19 cellular contexts compared by ENCODE assay signal in genomic region chr2:149732730-149733290, GRCh38.
DNase-seq lines count a peak whose midpoint lies in the region; ATAC-seq and TF ChIP-seq lines count a peak whose summit lies in the region.
"Had no signal": no experiment of that assay in that cellular context is flagged by ENCODE, and none has a peak within 500 bp of the region (broad histone marks: within the 10 kb centered on the region; RNA-seq: fewer than 3 reads in every experiment).

No MANE protein-coding gene starts in this region.

- H3F3A ChIP-seq in PC-3 (ENCODE audit: low read length, unreplicated experiment) = peaks cover 6% of the 10 kb centered on the region

- DNase-seq in NCI-H1105 treated with DMSO at 0.1 percent for 48 hours (lab: John Stamatoyannopoulos, UW) (peak; percentile 4), NCI-H1105 (lab: John Stamatoyannopoulos, UW) (no peak), PC-3 (no peak), colonic mucosa (peak; percentile 18), osteocyte (ENCODE audit: extremely low spot score, unreplicated experiment) (no peak)
- no peak for DNase-seq in stimulated activated CD4-positive, alpha-beta T cell treated with anti-CD3 and anti-CD28 coated beads, Interleukin-4, amount 100 ng/mL, for 24 hours
- DNase-seq: 8988T; activated CD4-positive, alpha-beta T cell treated with anti-CD3 and anti-CD28 coated beads for 4 hours; activated naive CD4-positive, alpha-beta T cell treated with anti-CD3 and anti-CD28 coated beads, Interleukin-2, amount 10 ng/mL, durations not matched to agents 7 days and 5 days; activated T-cell treated with anti-CD3 and anti-CD28 coated beads, Interleukin-2, amount 50 U/mL, for 72 hours; central memory CD4-positive, alpha-beta T cell; GOT3; hypothalamus; NCI-H526; nucleus accumbens; retina had no signal

- H4K20me1 ChIP-seq in PC-3 (ENCODE audit: low read length) = no peaks in the 10 kb centered on the region

- POLR2A ChIA-PET in PC-3 (lab: Charles Lee; ENCODE audit: unreplicated experiment) = interaction anchor here (0.6 kb wide), 1 partner anchor 116 kb away, joined by 4 read pairs; no protein-coding TSS in a partner anchor

- intact Hi-C loops in PC-3 (cut with micrococcal nuclease) (loop anchor here (5.0 to 10.0 kb wide), 2 partner anchors 34 to 752 kb away; partner anchors contain the start of gene RND3), colonic mucosa (cut with DNase I) (no loop called here)

- H3K27me3 ChIP-seq in PC-3 (ENCODE audit: low read length) = no peaks in the 10 kb centered on the region
- H3K27me3 ChIP-seq in colonic mucosa = no peaks in the 10 kb centered on the region

- peaks cover 78% of the 10 kb centered on the region for H3K4me1 Mint-ChIP-seq in osteocyte (ENCODE audit: unreplicated experiment)
- H3K4me1 Mint-ChIP-seq: activated naive CD4-positive, alpha-beta T cell treated with anti-CD3 and anti-CD28 coated beads, Interleukin-2, amount 10 ng/mL, durations not matched to agents 7 days and 5 days had no signal

- H3K27ac ChIP-seq in PC-3 (ENCODE audit: low read length) (peak overlapping the region; percentile 97), colonic mucosa (no peak overlapping the region)

- peak; percentile 14 for ATAC-seq in PC-3
- no peak for ATAC-seq in GM18870 (IDR thresholded peaks at IDR 0.05; ENCODE audit: unreplicated experiment)
- no peak for ATAC-seq in HG03565 (IDR thresholded peaks at IDR 0.05; ENCODE audit: unreplicated experiment)
- ATAC-seq: activated T-cell treated with anti-CD3 and anti-CD28 coated beads, Interleukin-2, amount 50 U/mL, for 72 hours had no signal

- H3K27me3 Mint-ChIP-seq in osteocyte (ENCODE audit: unreplicated experiment) = no peaks in the 10 kb centered on the region
- H3K27me3 Mint-ChIP-seq: activated naive CD4-positive, alpha-beta T cell treated with anti-CD3 and anti-CD28 coated beads, Interleukin-2, amount 10 ng/mL, durations not matched to agents 7 days and 5 days had no signal

- no TSS peak for BruUV-seq in PC-3 (replicated peaks; lab: Mats Ljungman, UMichigan)

- peak overlapping the region; percentile 23 for H2AFZ ChIP-seq in PC-3 (ENCODE audit: low read length)

- H3K79me2 ChIP-seq in PC-3 (ENCODE audit: low read length) = no peaks in the 10 kb centered on the region

- no peak for TF ChIP-seq CTCF in PC-3 (conservative IDR thresholded peaks at IDR 0.05; ENCODE audit: low read depth, low read length)
- no peak for TF ChIP-seq CTCF in colonic mucosa (IDR thresholded peaks at IDR 0.05)
- no peak for TF ChIP-seq CTCF in osteocyte (IDR thresholded peaks at IDR 0.05)

- peaks cover 6% of the 10 kb centered on the region for H3K36me3 Mint-ChIP-seq in osteocyte (ENCODE audit: unreplicated experiment)
- H3K36me3 Mint-ChIP-seq: activated naive CD4-positive, alpha-beta T cell treated with anti-CD3 and anti-CD28 coated beads, Interleukin-2, amount 10 ng/mL, durations not matched to agents 7 days and 5 days had no signal

- no peak overlapping the region for H3K4me3 Mint-ChIP-seq in osteocyte (ENCODE audit: unreplicated experiment)
- H3K4me3 Mint-ChIP-seq: activated naive CD4-positive, alpha-beta T cell treated with anti-CD3 and anti-CD28 coated beads, Interleukin-2, amount 10 ng/mL, durations not matched to agents 7 days and 5 days; activated T-cell treated with anti-CD3 and anti-CD28 coated beads, Interleukin-2, amount 50 U/mL, for 72 hours had no signal

- peak overlapping the region; percentile 89 for H3K27ac Mint-ChIP-seq in osteocyte (ENCODE audit: unreplicated experiment)
- H3K27ac Mint-ChIP-seq: activated naive CD4-positive, alpha-beta T cell treated with anti-CD3 and anti-CD28 coated beads, Interleukin-2, amount 10 ng/mL, durations not matched to agents 7 days and 5 days; activated T-cell treated with anti-CD3 and anti-CD28 coated beads, Interleukin-2, amount 50 U/mL, for 72 hours had no signal

- H3K4me3 ChIP-seq in PC-3 (ENCODE audit: low read length) (no peak overlapping the region), colonic mucosa (no peak overlapping the region)

- H3K9me3 ChIP-seq in PC-3 (ENCODE audit: low read length) (peaks cover 6% of the 10 kb centered on the region; the same call in 1 of the 2 replicates), colonic mucosa (no peaks in the 10 kb centered on the region)

- CTCF ChIA-PET in PC-3 (lab: Charles Lee) = no interaction called here

- H3K4me1 ChIP-seq in PC-3 (ENCODE audit: insufficient read depth, low read length) = peaks cover 42% of the 10 kb centered on the region
- no peaks in the 10 kb centered on the region for H3K4me1 ChIP-seq in colonic mucosa

- H3K4me2 ChIP-seq in PC-3 (ENCODE audit: low read length) = peak overlapping the region; percentile 49

- H3K9ac ChIP-seq in PC-3 (ENCODE audit: low read length) (peak overlapping the region; percentile 74), colonic mucosa (ENCODE audit: low read depth in 2 of 2, low read length in 2 of 2) (no peak overlapping the region)

- peaks cover 7% of the 10 kb centered on the region; the same call in 1 of the 2 replicates for H3K36me3 ChIP-seq in PC-3 (ENCODE audit: low read depth, low read length)
- H3K36me3 ChIP-seq in colonic mucosa = no peaks in the 10 kb centered on the region

- no peaks in the 10 kb centered on the region for H3K9me2 ChIP-seq in PC-3 (replicated peaks; ENCODE audit: low read length)

- H3K9me3 Mint-ChIP-seq in osteocyte (ENCODE audit: unreplicated experiment) = peaks cover 18% of the 10 kb centered on the region
- H3K9me3 Mint-ChIP-seq: activated naive CD4-positive, alpha-beta T cell treated with anti-CD3 and anti-CD28 coated beads, Interleukin-2, amount 10 ng/mL, durations not matched to agents 7 days and 5 days; activated T-cell treated with anti-CD3 and anti-CD28 coated beads, Interleukin-2, amount 50 U/mL, for 72 hours; type B pancreatic cell had no signal

Comparison
In these comparisons a context has a peak if more than half of its experiments do, and no peak if none do; other contexts are left out.
1. DNase-seq: peak in NCI-H1105 treated with DMSO at 0.1 percent for 48 hours (single experiment) and colonic mucosa (single experiment); none in NCI-H1105 (single experiment), PC-3 (single experiment), osteocyte (single experiment) and stimulated activated CD4-positive, alpha-beta T cell treated with anti-CD3 and anti-CD28 coated beads, Interleukin-4, amount 100 ng/mL, for 24 hours (single experiment).